26 cellular contexts compared by ENCODE assay signal in the genomic region with DNA sequence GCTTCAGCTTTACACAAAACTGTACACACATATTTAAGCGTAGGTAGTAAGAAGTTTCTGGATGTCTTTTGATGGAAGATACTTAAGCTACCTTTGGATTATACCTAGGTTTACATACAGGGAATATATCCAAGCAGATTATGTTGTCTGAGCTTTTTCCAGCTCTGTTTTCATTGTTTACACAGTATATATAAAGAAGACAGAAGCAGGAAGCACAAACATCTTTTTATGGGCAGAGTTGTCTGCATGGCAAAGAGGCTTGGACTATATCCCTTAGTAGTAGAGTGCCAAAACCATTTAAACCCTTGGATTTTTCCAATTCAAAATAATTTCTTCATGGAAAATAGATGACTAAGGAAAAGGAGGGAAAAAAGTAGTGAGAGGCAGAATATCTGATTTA.
"Had no signal": no experiment of that assay in that cellular context is flagged by ENCODE, and none has a peak within 500 bp of the region (broad histone marks: within the 10 kb centered on the region; RNA-seq: fewer than 3 reads in every experiment).

No MANE protein-coding gene starts in this region.

- H3K9me3 ChIP-seq: esophagus muscularis mucosa, lower lobe of right lung, ovary, psoas muscle, sigmoid colon, stomach, thyroid gland, vagina had no signal

- H3K4me3 Mint-ChIP-seq: immature natural killer cell; natural killer cell; stimulated activated effector memory CD8-positive, alpha-beta T cell treated with anti-CD3 and anti-CD28 coated beads, Interleukin-12 subunit alpha, Interleukin-12 subunit beta, amount 100 ng/mL, for 72 hours had no signal

- DNase-seq: dermis blood vessel endothelial cell; effector memory CD4-positive, alpha-beta T cell; foreskin keratinocyte; glutamatergic neuron; hypothalamus; immature natural killer cell; islet precursor cell; kidney glomerular epithelial cell; left ventricle myocardium superior; lower lobe of right lung; natural killer cell; occipital lobe; ovary; posterior cingulate gyrus; psoas muscle; right cardiac atrium; sigmoid colon; stimulated activated CD4-positive, alpha-beta T cell treated with anti-CD3 and anti-CD28 coated beads, Interleukin-2, amount 100 ng/mL, for 24 hours; stimulated activated CD4-positive, alpha-beta T cell treated with anti-CD3 and anti-CD28 coated beads, Interleukin-4, amount 100 ng/mL, for 24 hours; stimulated activated naive CD4-positive, alpha-beta T cell treated with Interleukin-2 at 50 U/mL for 16 hours; stomach; thyroid gland; trophoblast cell had no signal

- H3K36me3 Mint-ChIP-seq: immature natural killer cell; natural killer cell; stimulated activated effector memory CD8-positive, alpha-beta T cell treated with anti-CD3 and anti-CD28 coated beads, Interleukin-12 subunit alpha, Interleukin-12 subunit beta, amount 100 ng/mL, for 72 hours had no signal

- H3K4me3 ChIP-seq: esophagus muscularis mucosa, lower lobe of right lung, ovary, psoas muscle, sigmoid colon, stomach, thyroid gland, vagina had no signal

- H3K36me3 ChIP-seq: esophagus muscularis mucosa, lower lobe of right lung, ovary, sigmoid colon, stomach, thyroid gland, vagina had no signal

- H3K4me1 Mint-ChIP-seq: immature natural killer cell; natural killer cell; stimulated activated effector memory CD8-positive, alpha-beta T cell treated with anti-CD3 and anti-CD28 coated beads, Interleukin-12 subunit alpha, Interleukin-12 subunit beta, amount 100 ng/mL, for 72 hours had no signal

- H3K27ac Mint-ChIP-seq: immature natural killer cell; natural killer cell; stimulated activated effector memory CD8-positive, alpha-beta T cell treated with anti-CD3 and anti-CD28 coated beads, Interleukin-12 subunit alpha, Interleukin-12 subunit beta, amount 100 ng/mL, for 72 hours had no signal

- H3K9me3 Mint-ChIP-seq: stimulated activated effector memory CD8-positive, alpha-beta T cell treated with anti-CD3 and anti-CD28 coated beads, Interleukin-12 subunit alpha, Interleukin-12 subunit beta, amount 100 ng/mL, for 72 hours had no signal

- H3K4me1 ChIP-seq: esophagus muscularis mucosa, foreskin keratinocyte, lower lobe of right lung, psoas muscle, sigmoid colon, stomach, thyroid gland, vagina had no signal

- ATAC-seq: foreskin keratinocyte; left ventricle myocardium superior; lower lobe of right lung; natural killer cell; psoas muscle; right cardiac atrium; stimulated activated effector memory CD8-positive, alpha-beta T cell treated with anti-CD3 and anti-CD28 coated beads, Interleukin-12 subunit alpha, Interleukin-12 subunit beta, amount 100 ng/mL, for 72 hours had no signal
